In the genomic region with DNA sequence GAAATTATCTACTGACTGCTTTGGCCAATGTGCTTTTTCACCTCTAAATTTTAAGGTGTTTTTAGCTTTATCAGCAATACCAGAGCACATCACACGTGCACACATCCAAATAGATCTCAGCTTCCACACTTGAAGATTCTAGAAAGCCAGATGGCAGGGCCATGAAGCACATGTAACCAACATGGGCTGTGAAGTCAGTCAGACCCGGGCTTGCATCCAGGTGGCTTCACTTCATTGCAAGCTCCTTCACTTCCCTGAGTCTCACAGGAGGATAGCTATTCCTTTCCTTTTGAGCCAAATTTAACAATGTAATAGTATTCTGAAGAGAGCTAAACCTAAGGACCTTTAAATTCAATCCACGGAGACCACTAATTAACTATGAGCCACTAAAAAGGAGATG, we compare ENCODE assay signal across 25 cellular contexts.
DNase-seq lines count a peak whose midpoint lies in the region; ATAC-seq and TF ChIP-seq lines count a peak whose summit lies in the region.
"Had no signal": no experiment of that assay in that cellular context is flagged by ENCODE, and none has a peak within 500 bp of the region (broad histone marks: within the 10 kb centered on the region; RNA-seq: fewer than 3 reads in every experiment).

No MANE protein-coding gene starts in this region.

- DNase-seq in DMS 273 (lab: John Stamatoyannopoulos, UW; ENCODE audit: unreplicated experiment), result peak; percentile 28
- DNase-seq in DMS 273 treated with DMSO at 0.1 percent for 48 hours (lab: John Stamatoyannopoulos, UW), result no peak
- DNase-seq in MG63, result peak; percentile 43
- DNase-seq in fibroblast of the aortic adventitia (ENCODE audit: low read depth), result peak; percentile 70
- DNase-seq in prostate gland (ENCODE audit: low spot score), result peak; percentile 55
- no peak for DNase-seq in activated CD4-positive, CD25-positive, alpha-beta regulatory T cell treated with anti-CD3 and anti-CD28 coated beads, Interleukin-2, amount 50 U/mL, for 72 hours
- DNase-seq in RPMI8226, result no peak
- DNase-seq: 8988T; activated CD4-positive, alpha-beta T cell treated with anti-CD3 and anti-CD28 coated beads, Interleukin-2, amount 10 ng/mL, durations not matched to agents 24 days and 14 days; activated CD8-positive, alpha-beta memory T cell treated with anti-CD3 and anti-CD28 coated beads for 24 hours; activated effector memory CD4-positive, alpha-beta T cell treated with Interleukin-2 at 50 U/mL for 16 hours; AML-193; Calu3; CD4-positive, CD25-positive, alpha-beta regulatory T cell; heart left ventricle; lower lobe of right lung; naive thymus-derived CD4-positive, alpha-beta T cell; NCI-H2107; NCI-H774; T-cell; upper lobe of right lung had no signal

- no peaks in the 10 kb centered on the region for H3K9me3 ChIP-seq in MG63
- no peaks in the 10 kb centered on the region for H3K9me3 ChIP-seq in prostate gland
- H3K9me3 ChIP-seq: breast epithelium, heart left ventricle, lower lobe of right lung, upper lobe of right lung had no signal

- intact Hi-C loops in prostate gland (cut with DNase I), result no loop called here

- no peak overlapping the region for H3K4me3 ChIP-seq in MG63
- no peak overlapping the region for H3K4me3 ChIP-seq in fibroblast of the aortic adventitia (ENCODE audit: low read depth, low read length)
- no peak overlapping the region for H3K4me3 ChIP-seq in prostate gland
- H3K4me3 ChIP-seq: breast epithelium, heart left ventricle, lower lobe of right lung, upper lobe of right lung had no signal

- H3K27ac ChIP-seq in prostate gland, result peak overlapping the region; percentile 27 to 56
- H3K27ac ChIP-seq: heart left ventricle, lower lobe of right lung, upper lobe of right lung had no signal

- H3K27me3 ChIP-seq in MG63 (no peaks in the 10 kb centered on the region), prostate gland (replicated peaks; ENCODE audit: insufficient read depth) (no peaks in the 10 kb centered on the region)
- H3K27me3 ChIP-seq: breast epithelium, heart left ventricle, upper lobe of right lung had no signal

- WGBS in prostate gland, result 23% methylated on average over 3 of the region's 3 CpGs

- TF ChIP-seq CTCF in fibroblast of the aortic adventitia (IDR thresholded peaks at IDR 0.05; ENCODE audit: insufficient read depth, low read length), result no peak
- TF ChIP-seq CTCF in prostate gland (IDR thresholded peaks at IDR 0.05), result no peak

- H3K36me3 ChIP-seq in MG63 (no peaks in the 10 kb centered on the region), prostate gland (no peaks in the 10 kb centered on the region)
- H3K36me3 ChIP-seq: breast epithelium, heart left ventricle, lower lobe of right lung, upper lobe of right lung had no signal

- H3K4me1 ChIP-seq in prostate gland (replicated peaks), result peaks cover 13% of the 10 kb centered on the region

- ATAC-seq in HG02981 (IDR thresholded peaks at IDR 0.05; ENCODE audit: unreplicated experiment), result no peak
- ATAC-seq: activated naive CD4-positive, alpha-beta T cell treated with anti-CD3 and anti-CD28 coated beads, Interleukin-2, amount 50 U/mL, for 72 hours; heart left ventricle; lower lobe of right lung; naive thymus-derived CD4-positive, alpha-beta T cell; stimulated activated memory B cell treated with anti-CD40 and anti-IgM and Interleukin-4, amounts not matched to agents 10 μg/mL and 1 μg/mL and 100 μg/mL, for 72 hours; T-cell; upper lobe of right lung had no signal

- no peak for TF ChIP-seq POLR2A in prostate gland (IDR thresholded peaks at IDR 0.05)

Comparison
In these comparisons a context has a peak if more than half of its experiments do, and no peak if none do; other contexts are left out.
1. DNase-seq: peak in DMS 273 (single experiment), MG63 (single experiment), fibroblast of the aortic adventitia (single experiment) and prostate gland (single experiment); none in DMS 273 treated with DMSO at 0.1 percent for 48 hours (single experiment), activated CD4-positive, CD25-positive, alpha-beta regulatory T cell treated with anti-CD3 and anti-CD28 coated beads, Interleukin-2, amount 50 U/mL, for 72 hours (single experiment) and RPMI8226 (single experiment).